Comparison of ENCODE assay signal across 22 cellular contexts in the genomic region with DNA sequence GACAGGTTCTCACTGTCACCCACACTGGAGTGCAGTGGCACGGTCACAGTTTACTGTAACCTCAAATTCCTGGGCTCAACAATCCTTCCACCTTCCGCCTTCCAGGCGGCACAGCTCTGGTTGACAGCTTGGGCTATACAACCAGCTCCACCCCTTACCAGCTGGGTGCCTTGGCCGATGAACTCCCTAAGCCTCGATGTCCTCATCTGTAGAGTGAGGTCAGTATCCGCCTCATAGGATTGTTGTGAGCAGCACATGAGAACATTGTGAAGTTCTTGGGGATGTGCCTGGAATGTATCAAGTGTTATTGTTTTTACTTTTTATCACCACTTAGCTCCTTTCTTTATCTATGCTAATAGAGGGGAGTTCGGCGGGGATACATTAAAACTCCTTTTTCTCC. TPM values are rescaled to one million over a fixed set of nuclear protein-coding genes. Genes with fewer than 3 reads are reported as not detected.
A peak's percentile ranks its signal among the peaks of the same experiment; 100 is the strongest.
DNase-seq lines count a peak whose midpoint lies in the region; ATAC-seq and TF ChIP-seq lines count a peak whose summit lies in the region.
"Had no signal": no experiment of that assay in that cellular context is flagged by ENCODE, and none has a peak within 500 bp of the region (broad histone marks: within the 10 kb centered on the region; RNA-seq: fewer than 3 reads in every experiment).

No MANE protein-coding gene starts in this region.

- dilution Hi-C loops in mammary epithelial cell (cut with HindIII; ENCODE audit: low sequenced_read_pairs), result loop anchor here (25.0 kb wide), 1 partner anchor 357 kb away; no protein-coding TSS in a partner anchor

- H3K36me3 ChIP-seq in mammary epithelial cell (ENCODE audit: insufficient read depth, low read length), result no peaks in the 10 kb centered on the region

- DNase-seq in Right ventricle myocardium superior, result no peak
- DNase-seq in Right ventricle myocardium inferior (ENCODE audit: missing footprints), result no peak
- peak; percentile 22 for DNase-seq in astrocyte of the hippocampus (ENCODE audit: low read depth, low spot score)
- peak; percentile 57 for DNase-seq in fibroblast of the aortic adventitia (ENCODE audit: low read depth)
- no peak for DNase-seq in DMS 273 (lab: John Stamatoyannopoulos, UW; ENCODE audit: unreplicated experiment)
- DNase-seq in mammary epithelial cell, result no peak
- no peak for DNase-seq in MV-4-11 (lab: John Stamatoyannopoulos, UW)
- no peak for DNase-seq in stimulated activated CD4-positive, alpha-beta T cell treated with anti-CD3 and anti-CD28 coated beads, Interleukin-12 subunit alpha, Interleukin-12 subunit beta, amount 100 ng/mL, for 4 hours
- DNase-seq: AML-193; C1 segment of cervical spinal cord; Calu3; CD8-positive, alpha-beta T cell; EL; GF-D8; Karpas-422; NCI-H1048; NCI-H1417 treated with DMSO at 0.1 percent for 48 hours; NCI-H187 treated with DMSO at 0.1 percent for 48 hours; NCI-H774; OCI-M1; SHP77 had no signal

- CTCF ChIA-PET in mammary epithelial cell (lab: Charles Lee; ENCODE audit: low non-redundant PET), result interaction anchor here (0.7 kb wide), 1 partner anchor 694 kb away, joined by 4 read pairs; no protein-coding TSS in a partner anchor

- 89% methylated on average over 7 of the region's 8 CpGs for WGBS in mammary epithelial cell (ENCODE audit: low coverage, missing lambda C conversion rate)

- BruUV-seq in mammary epithelial cell (replicated peaks; lab: Mats Ljungman, UMichigan), result no TSS peak

- no peaks in the 10 kb centered on the region for H3K4me1 ChIP-seq in mammary epithelial cell (ENCODE audit: insufficient read depth, low read length)

- no peak overlapping the region for H3K4me2 ChIP-seq in mammary epithelial cell (ENCODE audit: insufficient read depth, low read depth, low read length)

- in situ Hi-C loops in mammary epithelial cell (cut with MboI; ENCODE audit: low sequenced_read_pairs in 2 of 2), result loop anchor here (10.0 to 25.0 kb wide), 3 partner anchors 375 to 607 kb away; no protein-coding TSS in a partner anchor

- no peak overlapping the region for H3K4me3 ChIP-seq in fibroblast of the aortic adventitia (ENCODE audit: low read depth, low read length)
- no peak overlapping the region for H3K4me3 ChIP-seq in mammary epithelial cell (replicated peaks in 1 of 3; ENCODE audit: insufficient read depth in 1 of 3, low read depth in 2 of 3, low read length in 3 of 3)

- no peaks in the 10 kb centered on the region for H3K27me3 ChIP-seq in mammary epithelial cell (ENCODE audit: insufficient read depth, low read length)

- ATAC-seq in Right ventricle myocardium superior (ENCODE audit: poor library complexity) (peak; percentile 30), Right ventricle myocardium inferior (no peak)
- ATAC-seq: CD8-positive, alpha-beta T cell; HCT116 had no signal

- intact Hi-C loops in Right ventricle myocardium superior (cut with DNase I) (loop anchor here (5.0 to 10.0 kb wide), 2 partner anchors 382 to 605 kb away; no protein-coding TSS in a partner anchor), Right ventricle myocardium inferior (cut with DNase I) (loop anchor here (2.0 to 10.0 kb wide), 5 partner anchors 82 to 602 kb away; partner anchors contain the start of gene LIMCH1), mammary epithelial cell (cut with micrococcal nuclease) (loop anchor here (2.0 to 5.0 kb wide), 2 partner anchors 603 to 1002 kb away; no protein-coding TSS in a partner anchor)

- TF ChIP-seq CTCF in fibroblast of the aortic adventitia (IDR thresholded peaks at IDR 0.05; ENCODE audit: insufficient read depth, low read length), result no peak
- no peak for TF ChIP-seq CTCF in mammary epithelial cell (conservative IDR thresholded peaks at IDR 0.05 in 1 of 2, IDR thresholded peaks at IDR 0.05 in 1 of 2; ENCODE audit: extremely low read depth in 1 of 2, insufficient read depth in 1 of 2, low read depth in 1 of 2, low read length in 2 of 2)

- H2AFZ ChIP-seq in mammary epithelial cell (ENCODE audit: low read depth, low read length), result no peak overlapping the region

- no peak overlapping the region for H3K9ac ChIP-seq in mammary epithelial cell (ENCODE audit: insufficient read depth, low read length)

- no peaks in the 10 kb centered on the region for H3K79me2 ChIP-seq in mammary epithelial cell (ENCODE audit: insufficient read depth, low read length)

- H3K9me3 ChIP-seq in mammary epithelial cell (replicated peaks; ENCODE audit: insufficient read depth, low read length), result no peaks in the 10 kb centered on the region

- H4K20me1 ChIP-seq in mammary epithelial cell (ENCODE audit: insufficient read depth, low read length), result no peaks in the 10 kb centered on the region

- no peak overlapping the region for H3K27ac ChIP-seq in mammary epithelial cell (ENCODE audit: insufficient read depth, low read depth, low read length)

RNA-seq across cellular contexts. Expression of gene UCHL1, which starts 23.3 kb away (rescaled TPM):
- total RNA-seq in Right ventricle myocardium superior (9.5 TPM), Right ventricle myocardium inferior (7.9 TPM), fibroblast of the aortic adventitia (ENCODE audit: low replicate concordance) (765 and 2,143 TPM in 2 replicates), mammary epithelial cell (10 to 100 TPM in 1 of 2 donors, 1 to 10 TPM in 1; 2.3 to 11.3 TPM)
- 20.2 TPM for polyA plus RNA-seq in mammary epithelial cell
- polyA minus RNA-seq in mammary epithelial cell, result 11.2 TPM
- total RNA-seq: CD8-positive, alpha-beta T cell had no signal

Comparison
In these comparisons a context has a peak if more than half of its experiments do, and no peak if none do; other contexts are left out.
1. DNase-seq: peak in astrocyte of the hippocampus (single experiment) and fibroblast of the aortic adventitia (single experiment); none in Right ventricle myocardium superior (single experiment), Right ventricle myocardium inferior (single experiment), DMS 273 (single experiment), mammary epithelial cell (single experiment), MV-4-11 (single experiment) and stimulated activated CD4-positive, alpha-beta T cell treated with anti-CD3 and anti-CD28 coated beads, Interleukin-12 subunit alpha, Interleukin-12 subunit beta, amount 100 ng/mL, for 4 hours (single experiment).
2. RNA of gene UCHL1, which starts 23.3 kb away (total RNA-seq): 765 to 2,143 TPM in fibroblast of the aortic adventitia; 2.3 to 11.3 TPM in mammary epithelial cell, 9.5 TPM in Right ventricle myocardium superior (single experiment) and 7.9 TPM in Right ventricle myocardium inferior (single experiment); every median in the first group is over 10 times any median in the second.